1 cellular context compared by ENCODE assay signal in genomic region chr1:47867447-47868347, GRCh38.
A peak's percentile ranks its signal among the peaks of the same experiment; 100 is the strongest.
TF ChIP-seq lines count a peak whose summit lies in the region.

No MANE protein-coding gene starts in this region.

TF ChIP-seq in HepG2, 621 proteins besides CTCF, POLR2A, EP300 and RAD21 (continued from another document and continues in another):
- TF ChIP-seq, protein P1, sequence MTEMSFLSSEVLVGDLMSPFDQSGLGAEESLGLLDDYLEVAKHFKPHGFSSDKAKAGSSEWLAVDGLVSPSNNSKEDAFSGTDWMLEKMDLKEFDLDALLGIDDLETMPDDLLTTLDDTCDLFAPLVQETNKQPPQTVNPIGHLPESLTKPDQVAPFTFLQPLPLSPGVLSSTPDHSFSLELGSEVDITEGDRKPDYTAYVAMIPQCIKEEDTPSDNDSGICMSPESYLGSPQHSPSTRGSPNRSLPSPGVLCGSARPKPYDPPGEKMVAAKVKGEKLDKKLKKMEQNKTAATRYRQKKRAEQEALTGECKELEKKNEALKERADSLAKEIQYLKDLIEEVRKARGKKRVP (CRISPR knock-in tag; IDR thresholded peaks at IDR 0.05), result 0 out of 4 replicates have a peak, but pooled peaks of 1 of the 2 experiments have one; percentile 18
- TF ChIP-seq PITX1 (CRISPR knock-in tag; IDR thresholded peaks at IDR 0.05) (peak; percentile 60), RBM22 (optimal IDR thresholded peaks at IDR 0.05; ENCODE audit: low read length) (no peak), ZMYM2 (CRISPR knock-in tag; IDR thresholded peaks at IDR 0.05) (no peak), ATF2 (CRISPR knock-in tag; IDR thresholded peaks at IDR 0.05) (no peak), SOX13 (IDR thresholded peaks at IDR 0.05) (no peak), SOX13 (CRISPR knock-in tag; conservative IDR thresholded peaks at IDR 0.05 in 1 of 2, IDR thresholded peaks at IDR 0.05 in 1 of 2) (peak in 1 of 2 experiments; percentile 29; a peak in 1 of 4 replicates), ELF1 (CRISPR knock-in tag; IDR thresholded peaks at IDR 0.05) (no peak), ATF1 (CRISPR knock-in tag; IDR thresholded peaks at IDR 0.05) (no peak; the same call in none of the 2 replicates), ZBTB42 (CRISPR knock-in tag; IDR thresholded peaks at IDR 0.05) (no peak), SNAI1 (CRISPR knock-in tag; IDR thresholded peaks at IDR 0.05; ENCODE audit: borderline replicate concordance) (no peak), ZNF17 (CRISPR knock-in tag; IDR thresholded peaks at IDR 0.05) (no peak), ZNF546 (CRISPR knock-in tag; conservative IDR thresholded peaks at IDR 0.05) (no peak), ZNF550 (CRISPR knock-in tag; IDR thresholded peaks at IDR 0.05; ENCODE audit: borderline replicate concordance) (no peak), CEBPB (IDR thresholded peaks at IDR 0.05; ENCODE audit: borderline replicate concordance, low read depth, low read length) (peak; percentile 40; the same call in 1 of the 2 replicates), TCF7L2 (IDR thresholded peaks at IDR 0.05; ENCODE audit: low read depth, low read length) (no peak), SNRNP70 (IDR thresholded peaks at IDR 0.05; ENCODE audit: low read depth, low read length) (no peak), ZNF337 (CRISPR knock-in tag; IDR thresholded peaks at IDR 0.05; ENCODE audit: borderline replicate concordance, low read depth) (no peak), GATAD1 (CRISPR knock-in tag; IDR thresholded peaks at IDR 0.05) (0 out of 2 replicates have a peak, but pooled peaks have one; percentile 24), ZBTB2 (CRISPR knock-in tag; IDR thresholded peaks at IDR 0.05; ENCODE audit: low read depth) (no peak), FOXP1 (IDR thresholded peaks at IDR 0.05) (no peak), FOXP1 (CRISPR knock-in tag; IDR thresholded peaks at IDR 0.05) (peak; percentile 60; the same call in 1 of the 2 replicates), TSC22D2 (CRISPR knock-in tag; IDR thresholded peaks at IDR 0.05; ENCODE audit: borderline replicate concordance) (no peak), AGO1 (IDR thresholded peaks at IDR 0.05; ENCODE audit: low read depth, low read length, poor library complexity, severe bottlenecking) (no peak), KDM5A (IDR thresholded peaks at IDR 0.05; ENCODE audit: borderline replicate concordance, low read length) (no peak), SRF (IDR thresholded peaks at IDR 0.05; ENCODE audit: low read depth, low read length) (no peak), BHLHE40 (IDR thresholded peaks at IDR 0.05; ENCODE audit: low read length) (no peak), ZNF772 (CRISPR knock-in tag; IDR thresholded peaks at IDR 0.05) (no peak), YEATS2 (CRISPR knock-in tag; IDR thresholded peaks at IDR 0.05; ENCODE audit: borderline replicate concordance) (no peak), MXI1 (IDR thresholded peaks at IDR 0.05; ENCODE audit: borderline replicate concordance, low read depth, low read length) (no peak), ZNF484 (CRISPR knock-in tag; IDR thresholded peaks at IDR 0.05; ENCODE audit: borderline replicate concordance, low read depth) (no peak), ZNF83 (CRISPR knock-in tag; IDR thresholded peaks at IDR 0.05; ENCODE audit: borderline replicate concordance) (no peak), SSRP1 (CRISPR knock-in tag; IDR thresholded peaks at IDR 0.05) (no peak), ZNF761 (CRISPR knock-in tag; conservative IDR thresholded peaks at IDR 0.05) (no peak), BCL6 (CRISPR knock-in tag; IDR thresholded peaks at IDR 0.05) (peak; percentile 81), RBM39 (IDR thresholded peaks at IDR 0.05; ENCODE audit: low read depth, low read length, poor library complexity, severe bottlenecking) (no peak), ZNF20 (CRISPR knock-in tag; IDR thresholded peaks at IDR 0.05) (no peak), HNRNPH1 (optimal IDR thresholded peaks at IDR 0.05; ENCODE audit: low read depth, low read length) (no peak), NFE2L2 (IDR thresholded peaks at IDR 0.05; ENCODE audit: low read length) (no peak), ATM (IDR thresholded peaks at IDR 0.05; ENCODE audit: borderline replicate concordance) (no peak), FOXK1 (CRISPR knock-in tag; IDR thresholded peaks at IDR 0.05; ENCODE audit: borderline replicate concordance, low read depth) (peak; percentile 37; the same call in 1 of the 2 replicates), KIAA2018 (CRISPR knock-in tag; IDR thresholded peaks at IDR 0.05; ENCODE audit: borderline replicate concordance) (no peak), ZNF839 (CRISPR knock-in tag; IDR thresholded peaks at IDR 0.05; ENCODE audit: borderline replicate concordance) (no peak), ZFP36 (IDR thresholded peaks at IDR 0.05; ENCODE audit: borderline replicate concordance, low read depth, low read length, partially characterized antibody) (no peak)
- TF ChIP-seq, protein P2, sequence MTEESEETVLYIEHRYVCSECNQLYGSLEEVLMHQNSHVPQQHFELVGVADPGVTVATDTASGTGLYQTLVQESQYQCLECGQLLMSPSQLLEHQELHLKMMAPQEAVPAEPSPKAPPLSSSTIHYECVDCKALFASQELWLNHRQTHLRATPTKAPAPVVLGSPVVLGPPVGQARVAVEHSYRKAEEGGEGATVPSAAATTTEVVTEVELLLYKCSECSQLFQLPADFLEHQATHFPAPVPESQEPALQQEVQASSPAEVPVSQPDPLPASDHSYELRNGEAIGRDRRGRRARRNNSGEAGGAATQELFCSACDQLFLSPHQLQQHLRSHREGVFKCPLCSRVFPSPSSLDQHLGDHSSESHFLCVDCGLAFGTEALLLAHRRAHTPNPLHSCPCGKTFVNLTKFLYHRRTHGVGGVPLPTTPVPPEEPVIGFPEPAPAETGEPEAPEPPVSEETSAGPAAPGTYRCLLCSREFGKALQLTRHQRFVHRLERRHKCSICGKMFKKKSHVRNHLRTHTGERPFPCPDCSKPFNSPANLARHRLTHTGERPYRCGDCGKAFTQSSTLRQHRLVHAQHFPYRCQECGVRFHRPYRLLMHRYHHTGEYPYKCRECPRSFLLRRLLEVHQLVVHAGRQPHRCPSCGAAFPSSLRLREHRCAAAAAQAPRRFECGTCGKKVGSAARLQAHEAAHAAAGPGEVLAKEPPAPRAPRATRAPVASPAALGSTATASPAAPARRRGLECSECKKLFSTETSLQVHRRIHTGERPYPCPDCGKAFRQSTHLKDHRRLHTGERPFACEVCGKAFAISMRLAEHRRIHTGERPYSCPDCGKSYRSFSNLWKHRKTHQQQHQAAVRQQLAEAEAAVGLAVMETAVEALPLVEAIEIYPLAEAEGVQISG (CRISPR knock-in tag; IDR thresholded peaks at IDR 0.05), result no peak
- TF ChIP-seq, protein P3, sequence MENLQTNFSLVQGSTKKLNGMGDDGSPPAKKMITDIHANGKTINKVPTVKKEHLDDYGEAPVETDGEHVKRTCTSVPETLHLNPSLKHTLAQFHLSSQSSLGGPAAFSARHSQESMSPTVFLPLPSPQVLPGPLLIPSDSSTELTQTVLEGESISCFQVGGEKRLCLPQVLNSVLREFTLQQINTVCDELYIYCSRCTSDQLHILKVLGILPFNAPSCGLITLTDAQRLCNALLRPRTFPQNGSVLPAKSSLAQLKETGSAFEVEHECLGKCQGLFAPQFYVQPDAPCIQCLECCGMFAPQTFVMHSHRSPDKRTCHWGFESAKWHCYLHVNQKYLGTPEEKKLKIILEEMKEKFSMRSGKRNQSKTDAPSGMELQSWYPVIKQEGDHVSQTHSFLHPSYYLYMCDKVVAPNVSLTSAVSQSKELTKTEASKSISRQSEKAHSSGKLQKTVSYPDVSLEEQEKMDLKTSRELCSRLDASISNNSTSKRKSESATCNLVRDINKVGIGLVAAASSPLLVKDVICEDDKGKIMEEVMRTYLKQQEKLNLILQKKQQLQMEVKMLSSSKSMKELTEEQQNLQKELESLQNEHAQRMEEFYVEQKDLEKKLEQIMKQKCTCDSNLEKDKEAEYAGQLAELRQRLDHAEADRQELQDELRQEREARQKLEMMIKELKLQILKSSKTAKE (CRISPR knock-in tag; IDR thresholded peaks at IDR 0.05; ENCODE audit: borderline replicate concordance), result no peak
- TF ChIP-seq, protein P4, sequence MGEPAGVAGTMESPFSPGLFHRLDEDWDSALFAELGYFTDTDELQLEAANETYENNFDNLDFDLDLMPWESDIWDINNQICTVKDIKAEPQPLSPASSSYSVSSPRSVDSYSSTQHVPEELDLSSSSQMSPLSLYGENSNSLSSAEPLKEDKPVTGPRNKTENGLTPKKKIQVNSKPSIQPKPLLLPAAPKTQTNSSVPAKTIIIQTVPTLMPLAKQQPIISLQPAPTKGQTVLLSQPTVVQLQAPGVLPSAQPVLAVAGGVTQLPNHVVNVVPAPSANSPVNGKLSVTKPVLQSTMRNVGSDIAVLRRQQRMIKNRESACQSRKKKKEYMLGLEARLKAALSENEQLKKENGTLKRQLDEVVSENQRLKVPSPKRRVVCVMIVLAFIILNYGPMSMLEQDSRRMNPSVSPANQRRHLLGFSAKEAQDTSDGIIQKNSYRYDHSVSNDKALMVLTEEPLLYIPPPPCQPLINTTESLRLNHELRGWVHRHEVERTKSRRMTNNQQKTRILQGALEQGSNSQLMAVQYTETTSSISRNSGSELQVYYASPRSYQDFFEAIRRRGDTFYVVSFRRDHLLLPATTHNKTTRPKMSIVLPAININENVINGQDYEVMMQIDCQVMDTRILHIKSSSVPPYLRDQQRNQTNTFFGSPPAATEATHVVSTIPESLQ (CRISPR knock-in tag; conservative IDR thresholded peaks at IDR 0.05), result no peak
